16 cellular contexts compared by ENCODE assay signal in the genomic region with DNA sequence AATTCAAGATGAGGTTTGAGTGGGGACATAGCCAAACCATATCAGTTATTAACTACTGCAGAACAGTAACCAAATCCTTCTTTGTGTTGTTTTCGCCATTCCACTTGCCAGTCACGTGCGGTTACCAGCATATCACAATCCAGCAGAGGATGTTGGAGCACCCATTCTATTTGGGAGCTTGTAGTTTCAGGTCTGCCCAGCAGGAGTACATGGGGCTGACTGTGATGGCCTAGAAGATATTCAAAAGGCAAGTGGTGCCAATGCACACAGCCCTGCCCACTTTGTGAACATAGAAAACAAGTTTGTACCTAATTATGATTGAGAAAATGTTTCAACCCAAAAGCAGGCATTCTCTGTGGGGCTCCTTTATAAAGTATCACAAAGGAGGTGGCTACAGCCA.
"Had no signal": no experiment of that assay in that cellular context is flagged by ENCODE, and none has a peak within 500 bp of the region (broad histone marks: within the 10 kb centered on the region; RNA-seq: fewer than 3 reads in every experiment).

No MANE protein-coding gene starts in this region.

- H3K9ac ChIP-seq: parathyroid adenoma had no signal

- H3K27me3 Mint-ChIP-seq: effector memory CD8-positive, alpha-beta T cell; naive B cell; stimulated activated memory B cell treated with anti-CD40 and anti-IgM and Interleukin-4, amounts not matched to agents 10 μg/mL and 1 μg/mL and 100 μg/mL, for 72 hours had no signal

- H3K4me3 Mint-ChIP-seq: effector memory CD8-positive, alpha-beta T cell; naive B cell; stimulated activated memory B cell treated with anti-CD40 and anti-IgM and Interleukin-4, amounts not matched to agents 10 μg/mL and 1 μg/mL and 100 μg/mL, for 72 hours had no signal

- H3K4me1 Mint-ChIP-seq: naive B cell; stimulated activated memory B cell treated with anti-CD40 and anti-IgM and Interleukin-4, amounts not matched to agents 10 μg/mL and 1 μg/mL and 100 μg/mL, for 72 hours had no signal

- H3K27me3 ChIP-seq: breast epithelium, left lung, thyroid gland, uterus had no signal

- FAIRE-seq: keratinocyte had no signal

- H3K79me2 ChIP-seq: parathyroid adenoma had no signal

- H3K4me1 ChIP-seq: breast epithelium, left lung, parathyroid adenoma, thyroid gland, uterus had no signal

- H3K27ac Mint-ChIP-seq: effector memory CD8-positive, alpha-beta T cell; naive B cell; stimulated activated memory B cell treated with anti-CD40 and anti-IgM and Interleukin-4, amounts not matched to agents 10 μg/mL and 1 μg/mL and 100 μg/mL, for 72 hours had no signal

- H3K9me3 ChIP-seq: breast epithelium, thyroid gland, uterus had no signal

- H3K4me3 ChIP-seq: breast epithelium, left lung, thyroid gland, uterus had no signal

- H3K9me3 Mint-ChIP-seq: effector memory CD8-positive, alpha-beta T cell; stimulated activated memory B cell treated with anti-CD40 and anti-IgM and Interleukin-4, amounts not matched to agents 10 μg/mL and 1 μg/mL and 100 μg/mL, for 72 hours had no signal

- ATAC-seq: effector memory CD8-positive, alpha-beta T cell; left lung; stimulated activated memory B cell treated with anti-CD40 and anti-IgM and Interleukin-4, amounts not matched to agents 10 μg/mL and 1 μg/mL and 100 μg/mL, for 72 hours had no signal

- DNase-seq: activated naive CD4-positive, alpha-beta T cell; activated T-cell treated with anti-CD3 and anti-CD28 coated beads for 4 hours; anterior cingulate cortex; dermis blood vessel endothelial cell; effector memory CD8-positive, alpha-beta T cell; left lung; mammary epithelial cell; naive B cell; retina; stimulated activated CD4-positive, alpha-beta T cell treated with anti-CD3 and anti-CD28 coated beads, Interleukin-2, amount 100 ng/mL, for 48 hours; thyroid gland; uterus had no signal

- H3K36me3 ChIP-seq: breast epithelium, left lung, thyroid gland, uterus had no signal

- H3K27ac ChIP-seq: breast epithelium, left lung, parathyroid adenoma, thyroid gland, uterus had no signal

- H2AFZ ChIP-seq: parathyroid adenoma had no signal
